ENCODE assay signal across 16 cellular contexts in the genomic region with DNA sequence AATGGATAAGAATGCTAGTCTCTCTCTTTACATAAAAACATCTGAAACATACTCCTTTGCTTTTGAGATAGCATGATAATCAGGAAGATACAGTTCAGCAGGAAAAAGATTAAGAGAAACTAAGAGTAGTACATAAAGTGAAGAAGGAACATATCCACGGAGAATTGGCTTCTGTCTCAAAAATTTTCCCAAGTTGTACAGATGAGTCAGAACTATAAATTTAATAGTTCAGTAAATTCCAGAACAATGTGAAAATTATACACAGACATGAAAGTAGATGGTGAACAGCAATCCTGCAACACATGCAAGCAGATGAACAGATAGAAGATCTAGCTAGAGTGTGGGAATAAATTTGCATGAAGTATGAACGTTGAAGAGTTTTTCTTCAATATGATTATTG.
DNase-seq lines count a peak whose midpoint lies in the region; ATAC-seq and TF ChIP-seq lines count a peak whose summit lies in the region.
"Had no signal": no experiment of that assay in that cellular context is flagged by ENCODE, and none has a peak within 500 bp of the region (broad histone marks: within the 10 kb centered on the region; RNA-seq: fewer than 3 reads in every experiment).

No MANE protein-coding gene starts in this region.

- H3K36me3 ChIP-seq in H7 (replicated peaks; ENCODE audit: control insufficient read depth, insufficient read depth, low read length): no peaks in the 10 kb centered on the region
- H3K36me3 ChIP-seq: BLaER1, Peyer's patch had no signal

- H3K27me3 ChIP-seq in H7 (ENCODE audit: control insufficient read depth, insufficient read depth, low read length): no peaks in the 10 kb centered on the region
- H3K27me3 ChIP-seq: BLaER1, Peyer's patch had no signal

- peak; percentile 15 for DNase-seq in EL
- DNase-seq in M059J (ENCODE audit: low read depth): peak; percentile 4
- peak; percentile 43 for DNase-seq in fibroblast of villous mesenchyme (ENCODE audit: low read depth)
- peak; percentile 5 for DNase-seq in superior temporal gyrus (ENCODE audit: extremely low spot score)
- DNase-seq in H7: no peak
- DNase-seq in iPS-NIHi7 (ENCODE audit: extremely low spot score): no peak
- DNase-seq: CD8-positive, alpha-beta T cell; NCI-H1092; NCI-H2081 treated with DMSO at 0.1 percent for 48 hours; NCI-H510A; NCI-H82; Peyer's patch had no signal

- no peak overlapping the region for H3K4me3 ChIP-seq in fibroblast of villous mesenchyme (ENCODE audit: low read depth, low read length)
- H3K4me3 ChIP-seq in H7 (ENCODE audit: insufficient read depth, low read depth, low read length): no peak overlapping the region
- H3K4me3 ChIP-seq: BLaER1, K562, Peyer's patch had no signal

- ATAC-seq in HG03571 (IDR thresholded peaks at IDR 0.05; ENCODE audit: unreplicated experiment): no peak
- ATAC-seq: CD8-positive, alpha-beta T cell; K562; Right ventricle myocardium inferior had no signal

- no peak for TF ChIP-seq CTCF in fibroblast of villous mesenchyme (IDR thresholded peaks at IDR 0.05; ENCODE audit: insufficient read depth, low read depth, low read length)

Comparison
In these comparisons a context has a peak if more than half of its experiments do, and no peak if none do; other contexts are left out.
1. DNase-seq: peak in EL (single experiment), M059J (single experiment), fibroblast of villous mesenchyme (single experiment) and superior temporal gyrus (single experiment); none in H7 (single experiment) and iPS-NIHi7 (single experiment).